In genomic region chr11:107750313-107750712, GRCh38 we compare ENCODE assay signal across 26 cellular contexts. TPM values are rescaled to one million over a fixed set of nuclear protein-coding genes. Genes with fewer than 3 reads are reported as not detected.
DNase-seq lines count a peak whose midpoint lies in the region; ATAC-seq, FAIRE-seq and TF ChIP-seq lines count a peak whose summit lies in the region.
"Had no signal": no experiment of that assay in that cellular context is flagged by ENCODE, and none has a peak within 500 bp of the region (broad histone marks: within the 10 kb centered on the region; RNA-seq: fewer than 3 reads in every experiment).

No MANE protein-coding gene starts in this region.

- TF ChIP-seq CTCF in HepG2 (CRISPR knock-in tag; IDR thresholded peaks at IDR 0.05) = no peak
- no peak for TF ChIP-seq CTCF in right lobe of liver (IDR thresholded peaks at IDR 0.05)
- TF ChIP-seq CTCF in esophagus muscularis mucosa (IDR thresholded peaks at IDR 0.05) = no peak
- no peak for TF ChIP-seq CTCF in psoas muscle (IDR thresholded peaks at IDR 0.05)
- no peak for TF ChIP-seq CTCF in Peyer's patch (IDR thresholded peaks at IDR 0.05)

- H2AFZ ChIP-seq in HepG2 (ENCODE audit: low read length) = no peak overlapping the region

- no peaks in the 10 kb centered on the region for H3K36me3 ChIP-seq in HepG2 (replicated peaks in 1 of 2; ENCODE audit: control insufficient read depth in 1 of 2, insufficient read depth in 2 of 2, low read length in 2 of 2)
- no peaks in the 10 kb centered on the region for H3K36me3 ChIP-seq in right lobe of liver
- no peaks in the 10 kb centered on the region for H3K36me3 ChIP-seq in esophagus muscularis mucosa
- H3K36me3 ChIP-seq in psoas muscle (ENCODE audit: insufficient read depth in 1 of 2, low read depth in 1 of 2) = no peaks in the 10 kb centered on the region
- H3K36me3 ChIP-seq in Peyer's patch = no peaks in the 10 kb centered on the region
- H3K36me3 ChIP-seq: BE2C; BLaER1 treated with 17β-estradiol and CSF1 and Interleukin-3, amounts not matched to agents 10 nM and 100 nM had no signal

- peak overlapping the region; percentile 7; the same call in 1 of the 2 replicates for H3K4me2 ChIP-seq in HepG2 (ENCODE audit: low read depth, low read length)
- H3K4me2 ChIP-seq: A549; BLaER1 treated with 17β-estradiol and CSF1 and Interleukin-3, amounts not matched to agents 10 nM and 100 nM had no signal

- H3K4me3 ChIP-seq in HepG2 (replicated peaks in 1 of 3; ENCODE audit: insufficient read depth in 1 of 3, low read depth in 2 of 3, low read length in 3 of 3) = no peak overlapping the region
- H3K4me3 ChIP-seq in right lobe of liver = no peak overlapping the region
- no peak overlapping the region for H3K4me3 ChIP-seq in esophagus muscularis mucosa
- H3K4me3 ChIP-seq in psoas muscle = no peak overlapping the region
- H3K4me3 ChIP-seq in Peyer's patch = no peak overlapping the region
- H3K4me3 ChIP-seq: A549; BLaER1 treated with 17β-estradiol and CSF1 and Interleukin-3, amounts not matched to agents 10 nM and 100 nM; GM12878 had no signal

- no peaks in the 10 kb centered on the region for H3K9me3 ChIP-seq in HepG2 (ENCODE audit: low read length)
- H3K9me3 ChIP-seq in right lobe of liver = no peaks in the 10 kb centered on the region
- no peaks in the 10 kb centered on the region for H3K9me3 ChIP-seq in esophagus muscularis mucosa
- no peaks in the 10 kb centered on the region for H3K9me3 ChIP-seq in psoas muscle
- H3K9me3 ChIP-seq in Peyer's patch = no peaks in the 10 kb centered on the region
- H3K9me3 ChIP-seq: A549; BE2C; BLaER1 treated with 17β-estradiol and CSF1 and Interleukin-3, amounts not matched to agents 10 nM and 100 nM had no signal

- CTCF ChIA-PET in HepG2 (lab: Yijun Ruan, JAX; ENCODE audit: low intra/inter-chr PET ratio, low total read pairs) = no interaction called here

- H3K27me3 ChIP-seq in HepG2 (ENCODE audit: control insufficient read depth in 1 of 2, insufficient read depth in 2 of 2, low read length in 2 of 2) (peaks cover 0 to 8% of the 10 kb centered on the region in 2 experiments; a peak in 3 of 5 replicates), right lobe of liver (no peaks in the 10 kb centered on the region), esophagus muscularis mucosa (no peaks in the 10 kb centered on the region), psoas muscle (ENCODE audit: insufficient read depth in 3 of 3, low read length in 2 of 3) (no peaks in the 10 kb centered on the region), Peyer's patch (no peaks in the 10 kb centered on the region)
- H3K27me3 ChIP-seq: BLaER1 treated with 17β-estradiol and CSF1 and Interleukin-3, amounts not matched to agents 10 nM and 100 nM had no signal

- H3K4me1 ChIP-seq in HepG2 (ENCODE audit: insufficient read depth, low read length) = no peaks in the 10 kb centered on the region
- H3K4me1 ChIP-seq in right lobe of liver = no peaks in the 10 kb centered on the region
- H3K4me1 ChIP-seq in esophagus muscularis mucosa = peaks cover 0 to 29% (median 14%) of the 10 kb centered on the region in 4 donors
- H3K4me1 ChIP-seq in psoas muscle = peaks cover 32% of the 10 kb centered on the region
- no peaks in the 10 kb centered on the region for H3K4me1 ChIP-seq in Peyer's patch
- H3K4me1 ChIP-seq: A549; BE2C; BLaER1 treated with 17β-estradiol and CSF1 and Interleukin-3, amounts not matched to agents 10 nM and 100 nM had no signal

- H3K4me3 Mint-ChIP-seq in activated T-helper 1 cell treated with anti-CD3 and anti-CD28 coated beads, Interleukin-12 subunit alpha, Interleukin-12 subunit beta, Interleukin-2, Interleukin-4 antibody, amounts not matched to agents 30 ng/mL and 10 ng/mL and 1 ng/mL, durations not matched to agents 14 hours and 24 hours and 36 hours = no peak overlapping the region
- H3K4me3 Mint-ChIP-seq: CD14-positive monocyte; CD4-positive, alpha-beta T cell; CD8-positive, alpha-beta memory T cell; H9 had no signal

- no peak for FAIRE-seq in HepG2 (lab: Jason Lieb, UNC)
- FAIRE-seq: A549, D721Med, GM12878, GM19239 had no signal

- DNase-seq in HepG2 (ENCODE audit: low spot score) = no peak
- DNase-seq in right lobe of liver = no peak
- DNase-seq in esophagus muscularis mucosa (ENCODE audit: extremely low spot score) = peak; percentile 81
- DNase-seq in psoas muscle = no peak
- no peak for DNase-seq in activated T-helper 1 cell treated with anti-CD3 and anti-CD28 coated beads, Interleukin-12 subunit alpha, Interleukin-12 subunit beta, Interleukin-2, Interleukin-4 antibody, amounts not matched to agents 30 ng/mL and 10 ng/mL and 1 ng/mL, durations not matched to agents 14 hours and 24 hours and 36 hours (ENCODE audit: low spot score)
- DNase-seq in Peyer's patch = no peak
- no peak for DNase-seq in KBM-7
- DNase-seq: 8988T; ACHN; AML-193; BE2C; CD4-positive, alpha-beta T cell; CD8-positive, alpha-beta memory T cell; DMS 273 treated with DMSO at 0.1 percent for 48 hours; DMS79; EL; GDM1; GOT3; H9 had no signal

- H3K4me1 Mint-ChIP-seq in activated T-helper 1 cell treated with anti-CD3 and anti-CD28 coated beads, Interleukin-12 subunit alpha, Interleukin-12 subunit beta, Interleukin-2, Interleukin-4 antibody, amounts not matched to agents 30 ng/mL and 10 ng/mL and 1 ng/mL, durations not matched to agents 14 hours and 24 hours and 36 hours (ENCODE audit: low read depth) = no peaks in the 10 kb centered on the region
- H3K4me1 Mint-ChIP-seq: CD14-positive monocyte; CD8-positive, alpha-beta memory T cell had no signal

- H3K27ac ChIP-seq in HepG2 (ENCODE audit: extremely low read length, insufficient read depth, low read length) = no peak overlapping the region
- H3K27ac ChIP-seq in right lobe of liver = no peak overlapping the region
- no peak overlapping the region for H3K27ac ChIP-seq in esophagus muscularis mucosa (replicated peaks in 1 of 4)
- peak overlapping the region; percentile 66 for H3K27ac ChIP-seq in psoas muscle
- no peak overlapping the region for H3K27ac ChIP-seq in Peyer's patch
- H3K27ac ChIP-seq: A549; BLaER1 treated with 17β-estradiol and CSF1 and Interleukin-3, amounts not matched to agents 10 nM and 100 nM had no signal

- no peaks in the 10 kb centered on the region for H3K9me3 Mint-ChIP-seq in activated T-helper 1 cell treated with anti-CD3 and anti-CD28 coated beads, Interleukin-12 subunit alpha, Interleukin-12 subunit beta, Interleukin-2, Interleukin-4 antibody, amounts not matched to agents 30 ng/mL and 10 ng/mL and 1 ng/mL, durations not matched to agents 14 hours and 24 hours and 36 hours
- H3K9me3 Mint-ChIP-seq: CD14-positive monocyte; CD4-positive, alpha-beta T cell; CD8-positive, alpha-beta memory T cell; H9 had no signal

- no peak for TF ChIP-seq RAD21 in HepG2 (CRISPR knock-in tag; IDR thresholded peaks at IDR 0.05)

- H3K27ac Mint-ChIP-seq in activated T-helper 1 cell treated with anti-CD3 and anti-CD28 coated beads, Interleukin-12 subunit alpha, Interleukin-12 subunit beta, Interleukin-2, Interleukin-4 antibody, amounts not matched to agents 30 ng/mL and 10 ng/mL and 1 ng/mL, durations not matched to agents 14 hours and 24 hours and 36 hours = no peak overlapping the region
- H3K27ac Mint-ChIP-seq: CD14-positive monocyte; CD4-positive, alpha-beta T cell; CD8-positive, alpha-beta memory T cell; H9 had no signal

- H4K20me1 ChIP-seq in HepG2 (ENCODE audit: insufficient read depth, low read length) = no peaks in the 10 kb centered on the region
- H4K20me1 ChIP-seq: BLaER1 treated with 17β-estradiol and CSF1 and Interleukin-3, amounts not matched to agents 10 nM and 100 nM had no signal

- TF ChIP-seq POLR2A in HepG2 (IDR thresholded peaks at IDR 0.05; ENCODE audit: insufficient read depth in 1 of 2, low read depth in 2 of 2, low read length in 2 of 2) (no peak), right lobe of liver (IDR thresholded peaks at IDR 0.05) (no peak), esophagus muscularis mucosa (IDR thresholded peaks at IDR 0.05; ENCODE audit: low read depth) (no peak), Peyer's patch (IDR thresholded peaks at IDR 0.05) (no peak)

- intact Hi-C loops in HepG2 (cut with micrococcal nuclease; ENCODE audit: unreplicated experiment) (no loop called here), right lobe of liver (cut with DNase I) (no loop called here), esophagus muscularis mucosa (cut with DNase I) (no loop called here), psoas muscle (cut with DNase I) (no loop called here)
- intact Hi-C loops in activated T-helper 1 cell treated with anti-CD3 and anti-CD28 coated beads, Interleukin-12 subunit alpha, Interleukin-12 subunit beta, Interleukin-2, Interleukin-4 antibody, amounts not matched to agents 30 ng/mL and 10 ng/mL and 1 ng/mL, durations not matched to agents 14 hours and 24 hours and 36 hours (cut with micrococcal nuclease) = no loop called here

- no peaks in the 10 kb centered on the region for H3K36me3 Mint-ChIP-seq in activated T-helper 1 cell treated with anti-CD3 and anti-CD28 coated beads, Interleukin-12 subunit alpha, Interleukin-12 subunit beta, Interleukin-2, Interleukin-4 antibody, amounts not matched to agents 30 ng/mL and 10 ng/mL and 1 ng/mL, durations not matched to agents 14 hours and 24 hours and 36 hours (ENCODE audit: low read depth)
- H3K36me3 Mint-ChIP-seq: CD14-positive monocyte; CD8-positive, alpha-beta memory T cell had no signal

- in situ Hi-C loops in HepG2 (cut with HindIII; ENCODE audit: extremely low pct_ligation_motif_present, low pct_unique_long_range_greater_than_20kb) = no loop called here
- in situ Hi-C loops in KBM-7 (cut with MboI; ENCODE audit: low pct_unique_long_range_greater_than_20kb, low sequenced_read_pairs) = no loop called here

- 60% methylated on average over 3 of the region's 15 CpGs for WGBS in HepG2 (ENCODE audit: low lambda C conversion rate)
- no CpG with 5 or more reads among the region's 15 CpGs for WGBS in right lobe of liver (ENCODE audit: insufficient coverage, low coverage, low lambda C conversion rate, missing lambda C conversion rate)
- WGBS in esophagus muscularis mucosa = 86% methylated on average over 14 of the region's 15 CpGs
- 86 to 94% (median 88%) methylated on average over 15 of the region's 15 CpGs for WGBS in psoas muscle, 3 donors

- ATAC-seq in HepG2 (peak; percentile 57), right lobe of liver (no peak), psoas muscle (no peak)
- ATAC-seq: A549, GM12878, HCT116 had no signal

- BruUV-seq in HepG2 (replicated peaks; lab: Mats Ljungman, UMichigan) = no TSS peak

- H3K9ac ChIP-seq in HepG2 (ENCODE audit: insufficient read depth, low read depth, low read length) = no peak overlapping the region
- H3K9ac ChIP-seq: BLaER1 treated with 17β-estradiol and CSF1 and Interleukin-3, amounts not matched to agents 10 nM and 100 nM had no signal

- TF ChIP-seq EP300 in HepG2 (IDR thresholded peaks at IDR 0.05; ENCODE audit: low read depth in 2 of 2, low read length in 2 of 2) = no peak
- no peak for TF ChIP-seq EP300 in HepG2 (CRISPR knock-in tag; IDR thresholded peaks at IDR 0.05; ENCODE audit: borderline replicate concordance)
- no peak for TF ChIP-seq EP300 in esophagus muscularis mucosa (IDR thresholded peaks at IDR 0.05)

- POLR2A ChIA-PET in HepG2 (lab: Yijun Ruan, JAX) = no interaction called here

- H3K27me3 Mint-ChIP-seq in activated T-helper 1 cell treated with anti-CD3 and anti-CD28 coated beads, Interleukin-12 subunit alpha, Interleukin-12 subunit beta, Interleukin-2, Interleukin-4 antibody, amounts not matched to agents 30 ng/mL and 10 ng/mL and 1 ng/mL, durations not matched to agents 14 hours and 24 hours and 36 hours (ENCODE audit: insufficient read depth) = peaks cover 5% of the 10 kb centered on the region

- no peaks in the 10 kb centered on the region for H3K79me2 ChIP-seq in HepG2 (ENCODE audit: insufficient read depth, low read length)

RNA-seq across cellular contexts. Expression of gene SLN, which starts 38.5 kb away (rescaled TPM):
- total RNA-seq in HepG2 (2016; rRNA removed; fragmentation: Illumina TruSeq; extraction: Trizol) (not detected in 2 replicates), right lobe of liver (1 to 10 TPM in 1 of 6 experiments, under 1 TPM in 3, not detected in 2; 0.55 to 5.3 (median 0.66) TPM), esophagus muscularis mucosa (under 1 TPM in 1 of 4 donors, not detected in 3; 0.65 TPM), psoas muscle (1,000 to 10,000 TPM; 1,477 to 8,637 (median 4,141) TPM), Peyer's patch (not detected)
- not detected in 2 replicates for total RNA-seq in HepG2 (2016; cell fraction: cytosol; rRNA removed; fragmentation: Illumina TruSeq; extraction: Trizol; ENCODE audit: low read depth)
- not detected in 2 replicates for total RNA-seq in HepG2 (2016; cell fraction: insoluble cytoplasmic fraction; rRNA removed; fragmentation: Illumina TruSeq; extraction: Trizol)
- not detected in 2 replicates for total RNA-seq in HepG2 (2016; cell fraction: membrane; rRNA removed; fragmentation: Illumina TruSeq; extraction: Trizol)
- total RNA-seq in HepG2 (2016; cell fraction: nucleus; rRNA removed; fragmentation: Illumina TruSeq; extraction: Trizol) = not detected in 2 replicates
- polyA plus RNA-seq in HepG2 (2011; rRNA removed) (not detected in 2 replicates), psoas muscle (1,000 to 10,000 TPM in 2 of 3 donors, 100 to 1,000 TPM in 1; 475 to 3,094 (median 2,485) TPM)
- polyA plus RNA-seq in HepG2 (2011; cell fraction: cytosol; rRNA removed) = not detected in 2 replicates
- polyA plus RNA-seq in HepG2 (2011; cell fraction: nucleus; rRNA removed) = not detected in 2 replicates
- not detected in 2 replicates for polyA plus RNA-seq in HepG2 (2012)
- not detected in 2 replicates for polyA plus RNA-seq in HepG2 (2016; cell fraction: cytosol; fragmentation: Illumina TruSeq; extraction: Trizol; ENCODE audit: low read depth)
- not detected in 2 replicates for polyA plus RNA-seq in HepG2 (2016; cell fraction: insoluble cytoplasmic fraction; fragmentation: Illumina TruSeq; extraction: Trizol; ENCODE audit: low read depth)
- not detected in 2 replicates for polyA plus RNA-seq in HepG2 (2016; cell fraction: membrane; fragmentation: Illumina TruSeq; extraction: Trizol; ENCODE audit: low read depth)
- not detected in 2 replicates for polyA plus RNA-seq in HepG2 (2016; cell fraction: nucleus; fragmentation: Illumina TruSeq; extraction: Trizol; ENCODE audit: insufficient read depth, low read depth)
- not detected in 2 replicates for polyA minus RNA-seq in HepG2 (2011; rRNA and poly(A)+ RNA removed; ENCODE audit: low replicate concordance)
- not detected in 2 replicates for polyA minus RNA-seq in HepG2 (2011; cell fraction: cytosol; rRNA and poly(A)+ RNA removed)
- polyA minus RNA-seq in HepG2 (2011; cell fraction: nucleus; rRNA and poly(A)+ RNA removed) = not detected in 2 replicates
- not detected in 2 replicates for total RNA-seq in activated T-helper 1 cell treated with anti-CD3 and anti-CD28 coated beads, Interleukin-12 subunit alpha, Interleukin-12 subunit beta, Interleukin-2, Interleukin-4 antibody, amounts not matched to agents 30 ng/mL and 10 ng/mL and 1 ng/mL, durations not matched to agents 14 hours and 24 hours and 36 hours
- total RNA-seq: CD4-positive, alpha-beta T cell; CD8-positive, alpha-beta memory T cell; GM12878; H9 had no signal
- polyA plus RNA-seq: CD14-positive monocyte; CD8-positive, alpha-beta memory T cell had no signal

Comparison
In these comparisons a context has a peak if more than half of its experiments do, and no peak if none do; other contexts are left out.
1. RNA of gene SLN, which starts 38.5 kb away (total RNA-seq): 1,477 to 8,637 TPM in psoas muscle; 0.55 to 5.3 TPM in right lobe of liver, 0.65 TPM in esophagus muscularis mucosa, not detected in HepG2, not detected in activated T-helper 1 cell treated with anti-CD3 and anti-CD28 coated beads, Interleukin-12 subunit alpha, Interleukin-12 subunit beta, Interleukin-2, Interleukin-4 antibody, amounts not matched to agents 30 ng/mL and 10 ng/mL and 1 ng/mL, durations not matched to agents 14 hours and 24 hours and 36 hours and not detected in Peyer's patch; every median in the first group is over 100 times any median in the second.